14 cellular contexts compared by ENCODE assay signal in the genomic region with DNA sequence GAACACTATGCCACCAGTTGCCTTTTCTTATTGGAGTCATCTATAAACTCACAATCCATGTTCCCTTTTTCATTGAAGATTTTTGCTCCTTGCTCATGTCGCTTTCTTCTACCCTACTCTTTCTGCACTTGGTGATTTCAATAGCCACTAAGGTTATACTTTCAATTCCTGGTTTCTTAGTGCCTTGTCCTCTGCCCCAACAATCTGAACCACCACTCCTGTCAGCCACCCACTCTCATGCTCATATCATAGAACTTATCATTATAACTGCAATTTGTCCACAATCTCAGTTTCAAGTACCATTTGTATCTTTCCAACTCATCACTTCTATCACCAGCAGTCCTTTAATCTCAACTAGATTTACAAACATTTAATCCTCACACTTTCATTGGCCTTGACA. TPM values are rescaled to one million over a fixed set of nuclear protein-coding genes. Genes with fewer than 3 reads are reported as not detected.
DNase-seq lines count a peak whose midpoint lies in the region; ATAC-seq and TF ChIP-seq lines count a peak whose summit lies in the region.
"Had no signal": no experiment of that assay in that cellular context is flagged by ENCODE, and none has a peak within 500 bp of the region (broad histone marks: within the 10 kb centered on the region; RNA-seq: fewer than 3 reads in every experiment).

No MANE protein-coding gene starts in this region.

- no peak overlapping the region for H3K4me3 ChIP-seq in BLaER1 treated with 17β-estradiol and CSF1 and Interleukin-3, amounts not matched to agents 10 nM and 100 nM
- no peak overlapping the region for H3K4me3 ChIP-seq in body of pancreas

- peak overlapping the region in 7 of 11 experiments; percentile 64 to 94 (median 79); a peak in 12 of 22 replicates for H3K4me2 ChIP-seq in BLaER1 treated with 17β-estradiol and CSF1 and Interleukin-3, amounts not matched to agents 10 nM and 100 nM

- intact Hi-C loops in body of pancreas (cut with DNase I): no loop called here

- DNase-seq in NOMO-1 (lab: John Stamatoyannopoulos, UW; ENCODE audit: unreplicated experiment in 2 of 2) (peak; percentile 15 to 46), body of pancreas (no peak), dermis blood vessel endothelial cell (no peak), AG20443 (ENCODE audit: low spot score) (no peak)
- DNase-seq: activated CD8-positive, alpha-beta T cell treated with anti-CD3 and anti-CD28 coated beads, Interleukin-2, amount 10 ng/mL, durations not matched to agents 7 days and 5 days; NCI-H1048; NCI-H2171 treated with DMSO at 0.1 percent for 48 hours; nucleus accumbens; stimulated activated naive CD8-positive, alpha-beta T cell treated with anti-CD3 and anti-CD28 coated beads, Interleukin-15, Interleukin-2, amounts not matched to agents 100 U/mL and 50 U/mL, for 24 hours had no signal

- no peaks in the 10 kb centered on the region for H3K36me3 ChIP-seq in BLaER1 treated with 17β-estradiol and CSF1 and Interleukin-3, amounts not matched to agents 10 nM and 100 nM
- no peaks in the 10 kb centered on the region for H3K36me3 ChIP-seq in body of pancreas (replicated peaks in 1 of 2; ENCODE audit: insufficient read depth in 1 of 2, low read depth in 2 of 2)

- TF ChIP-seq CTCF in body of pancreas (IDR thresholded peaks at IDR 0.05): no peak

- WGBS in body of pancreas, 2 donors: 69 to 89% methylated on average over 1 of the region's 1 CpG

- H4K20me1 ChIP-seq in BLaER1 treated with 17β-estradiol and CSF1 and Interleukin-3, amounts not matched to agents 10 nM and 100 nM: no peaks in the 10 kb centered on the region

- H3K9ac ChIP-seq in BLaER1 treated with 17β-estradiol and CSF1 and Interleukin-3, amounts not matched to agents 10 nM and 100 nM: no peak overlapping the region

- no peaks in the 10 kb centered on the region for H3K27me3 ChIP-seq in BLaER1 treated with 17β-estradiol and CSF1 and Interleukin-3, amounts not matched to agents 10 nM and 100 nM
- no peaks in the 10 kb centered on the region for H3K27me3 ChIP-seq in body of pancreas

- H3K4me1 ChIP-seq in BLaER1 treated with 17β-estradiol and CSF1 and Interleukin-3, amounts not matched to agents 10 nM and 100 nM: peaks cover 18 to 71% (median 50%) of the 10 kb centered on the region in 10 experiments
- peaks cover 4% of the 10 kb centered on the region for H3K4me1 ChIP-seq in body of pancreas

- ATAC-seq in GM19372 (IDR thresholded peaks at IDR 0.05; ENCODE audit: low read depth, unreplicated experiment) (peak; percentile 40), HG02798 (IDR thresholded peaks at IDR 0.05; ENCODE audit: poor library complexity, unreplicated experiment) (peak; percentile 47), body of pancreas (no peak), HG03565 (IDR thresholded peaks at IDR 0.05; ENCODE audit: unreplicated experiment) (no peak)
- ATAC-seq: activated CD8-positive, alpha-beta T cell treated with anti-CD3 and anti-CD28 coated beads, Interleukin-2, amount 10 ng/mL, durations not matched to agents 7 days and 5 days; HCT116; stimulated activated naive CD8-positive, alpha-beta T cell treated with anti-CD3 and anti-CD28 coated beads, Interleukin-15, Interleukin-2, amounts not matched to agents 100 U/mL and 50 U/mL, for 24 hours had no signal

- no peak for TF ChIP-seq POLR2A in body of pancreas (IDR thresholded peaks at IDR 0.05)

- peaks cover 0 to 22% (median 11%) of the 10 kb centered on the region in 11 experiments; a peak in 18 of 22 replicates for H3K9me3 ChIP-seq in BLaER1 treated with 17β-estradiol and CSF1 and Interleukin-3, amounts not matched to agents 10 nM and 100 nM (replicated peaks in 1 of 11)
- H3K9me3 ChIP-seq in body of pancreas: no peaks in the 10 kb centered on the region

- H3K27ac ChIP-seq in BLaER1 treated with 17β-estradiol and CSF1 and Interleukin-3, amounts not matched to agents 10 nM and 100 nM: peak overlapping the region in 5 of 11 experiments; percentile 23 to 78 (median 75); a peak in 8 of 22 replicates
- H3K27ac ChIP-seq in body of pancreas: no peak overlapping the region

RNA-seq across cellular contexts. Expression of gene GRAMD1C, which starts 10.0 kb away (rescaled TPM):
- total RNA-seq in body of pancreas: 10 to 100 TPM; 18.5 to 27.0 TPM
- 58.2 and 65.7 TPM in 2 replicates for total RNA-seq in dermis blood vessel endothelial cell

Comparison
In these comparisons a context has a peak if more than half of its experiments do, and no peak if none do; other contexts are left out.
1. ATAC-seq: peak in GM19372 (single experiment) and HG02798 (single experiment); none in body of pancreas (single experiment) and HG03565 (single experiment).
2. DNase-seq: peak in NOMO-1 (2 of 2); none in body of pancreas (0 of 4), dermis blood vessel endothelial cell (single experiment) and AG20443 (single experiment).